ENCODE assay signal across 14 cellular contexts in the genomic region with DNA sequence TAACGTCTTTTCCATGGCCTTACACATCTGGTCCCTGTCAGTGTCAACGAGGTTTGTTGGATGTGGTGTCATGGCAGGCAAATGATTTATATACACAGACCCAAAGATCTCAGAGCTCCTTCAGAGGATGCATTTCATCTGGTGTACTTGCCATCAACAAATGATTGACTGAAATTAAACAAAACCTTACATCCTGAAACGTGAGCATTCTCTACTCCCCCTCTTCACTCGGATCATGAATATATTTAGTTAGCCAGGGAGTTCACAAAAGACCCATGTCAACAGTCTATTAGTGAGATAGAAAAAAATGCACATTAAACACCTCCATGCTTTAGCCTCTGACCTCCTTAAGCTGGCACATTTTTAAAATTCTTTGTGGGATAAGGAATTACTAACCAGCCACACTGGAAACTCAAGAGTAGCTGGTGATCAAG.
A peak's percentile ranks its signal among the peaks of the same experiment; 100 is the strongest.
DNase-seq lines count a peak whose midpoint lies in the region; ATAC-seq and FAIRE-seq lines count a peak whose summit lies in the region.
"Had no signal": no experiment of that assay in that cellular context is flagged by ENCODE, and none has a peak within 500 bp of the region (broad histone marks: within the 10 kb centered on the region; RNA-seq: fewer than 3 reads in every experiment).

No MANE protein-coding gene starts in this region.

- H2AK5ac ChIP-seq in neuronal stem cell (ENCODE audit: low read depth, low read length) = no peak overlapping the region

- H2AFZ ChIP-seq in neuronal stem cell (ENCODE audit: low read length) = no peak overlapping the region

- H4K91ac ChIP-seq in neuronal stem cell (ENCODE audit: low read depth, low read length, poor library complexity) = no peak overlapping the region

- peak; percentile 24 for DNase-seq in LoVo (ENCODE audit: low spot score)
- DNase-seq in neuronal stem cell (ENCODE audit: low spot score) = peak; percentile 46
- DNase-seq in effector memory CD4-positive, alpha-beta T cell = no peak
- DNase-seq: body of pancreas, DMS153, NCI-H526 had no signal

- H3K79me1 ChIP-seq in neuronal stem cell (ENCODE audit: low read depth, low read length) = no peaks in the 10 kb centered on the region

- no peak overlapping the region for H4K8ac ChIP-seq in neuronal stem cell (ENCODE audit: low read depth, low read length)

- H3K9me3 ChIP-seq in ectodermal cell (ENCODE audit: control insufficient read depth, low read length) (no peaks in the 10 kb centered on the region), neuronal stem cell (replicated peaks in 1 of 2; ENCODE audit: control insufficient read depth in 2 of 2, insufficient read depth in 1 of 2, low read depth in 1 of 2, low read length in 2 of 2) (peaks cover 0 to 10% of the 10 kb centered on the region in 2 donors)
- no peaks in the 10 kb centered on the region for H3K9me3 ChIP-seq in effector memory CD4-positive, alpha-beta T cell (ENCODE audit: control insufficient read depth, low read length)
- H3K9me3 ChIP-seq: body of pancreas had no signal

- no peak overlapping the region for H2BK15ac ChIP-seq in neuronal stem cell (ENCODE audit: low read length)

- peaks cover 29% of the 10 kb centered on the region for H3K4me1 ChIP-seq in ectodermal cell (ENCODE audit: control insufficient read depth, insufficient read depth, low read length)
- H3K4me1 ChIP-seq in neuronal stem cell (ENCODE audit: control insufficient read depth in 2 of 2, insufficient read depth in 1 of 2, low read depth in 1 of 2, low read length in 2 of 2) = peaks cover 22 to 23% of the 10 kb centered on the region in 2 donors
- H3K4me1 ChIP-seq in effector memory CD4-positive, alpha-beta T cell (ENCODE audit: control insufficient read depth, insufficient read depth, low read length, poor library complexity, severe bottlenecking) = no peaks in the 10 kb centered on the region
- H3K4me1 ChIP-seq: body of pancreas had no signal

- ATAC-seq in HG03457 (IDR thresholded peaks at IDR 0.05; ENCODE audit: unreplicated experiment) (no peak), HG02852 (IDR thresholded peaks at IDR 0.05; ENCODE audit: unreplicated experiment) (no peak), HG03159 (IDR thresholded peaks at IDR 0.05; ENCODE audit: unreplicated experiment) (no peak)
- ATAC-seq: activated CD4-positive, CD25-positive, alpha-beta regulatory T cell treated with anti-CD3 and anti-CD28 coated beads, Interleukin-2, amount 50 U/mL, for 24 hours; body of pancreas; sciatic nerve had no signal

- H3K9ac ChIP-seq in neuronal stem cell (ENCODE audit: low read depth, low read length, poor library complexity) = no peak overlapping the region

- peak overlapping the region; percentile 3 for H3K27ac ChIP-seq in ectodermal cell (ENCODE audit: insufficient read depth, low read depth, low read length, poor library complexity, severe bottlenecking)
- H3K27ac ChIP-seq in neuronal stem cell (replicated peaks; ENCODE audit: low read length) = peak overlapping the region; percentile 27
- H3K27ac ChIP-seq in effector memory CD4-positive, alpha-beta T cell (ENCODE audit: insufficient read depth, low read length, poor library complexity, severe bottlenecking) = no peak overlapping the region
- H3K27ac ChIP-seq: body of pancreas had no signal

- no peak overlapping the region for H3K18ac ChIP-seq in neuronal stem cell (ENCODE audit: low read length)

- H3K4ac ChIP-seq in neuronal stem cell (ENCODE audit: low read length) = no peak overlapping the region

- no peak overlapping the region for H2BK5ac ChIP-seq in neuronal stem cell (ENCODE audit: low read length)

- H3K36me3 ChIP-seq in ectodermal cell (ENCODE audit: control insufficient read depth, insufficient read depth, low read length) = no peaks in the 10 kb centered on the region
- peaks cover 0 to 4% of the 10 kb centered on the region in 2 donors for H3K36me3 ChIP-seq in neuronal stem cell (replicated peaks in 1 of 2; ENCODE audit: control insufficient read depth in 2 of 2, insufficient read depth in 2 of 2, low read length in 2 of 2)
- no peaks in the 10 kb centered on the region for H3K36me3 ChIP-seq in effector memory CD4-positive, alpha-beta T cell (ENCODE audit: control insufficient read depth, insufficient read depth, low read length)

- WGBS in ectodermal cell, 2 experiments = 70 to 76% methylated on average over 3 to 4 of the region's 4 CpGs
- WGBS in neuronal stem cell (ENCODE audit: extremely low coverage in 2 of 2, insufficient read length in 2 of 2, insufficient replicate concordance in 1 of 2), 2 donors = no CpG with 5 or more reads among the region's 4 CpGs

- no peak overlapping the region for H3K4me2 ChIP-seq in neuronal stem cell (ENCODE audit: insufficient read depth, low read length, poor library complexity, severe bottlenecking)

- H2BK120ac ChIP-seq in neuronal stem cell (ENCODE audit: low read depth, low read length) = no peak overlapping the region

- no peak overlapping the region for H2BK12ac ChIP-seq in neuronal stem cell (ENCODE audit: low read length)

- peak; percentile 94 for FAIRE-seq in G401.6 (lab: Jason Lieb, UNC)
- FAIRE-seq: endothelial cell of umbilical vein had no signal

- H3K23ac ChIP-seq in neuronal stem cell (ENCODE audit: low read depth, low read length, poor library complexity) = no peak overlapping the region

- no peak overlapping the region for H3K14ac ChIP-seq in neuronal stem cell (ENCODE audit: low read length)

- H3K4me3 ChIP-seq in ectodermal cell (ENCODE audit: insufficient read depth, low read depth, low read length) (no peak overlapping the region), neuronal stem cell (ENCODE audit: low read length in 2 of 2) (no peak overlapping the region)
- H3K4me3 ChIP-seq in effector memory CD4-positive, alpha-beta T cell (ENCODE audit: insufficient read depth, low read depth, low read length, poor library complexity, severe bottlenecking) = no peak overlapping the region
- H3K4me3 ChIP-seq: body of pancreas had no signal

- H3K27me3 ChIP-seq in ectodermal cell (ENCODE audit: control insufficient read depth, insufficient read depth, low read length, poor library complexity, severe bottlenecking) (no peaks in the 10 kb centered on the region), neuronal stem cell (ENCODE audit: control insufficient read depth in 3 of 3, insufficient read depth in 3 of 3, low read depth in 1 of 3, low read length in 3 of 3) (no peaks in the 10 kb centered on the region)
- no peaks in the 10 kb centered on the region for H3K27me3 ChIP-seq in effector memory CD4-positive, alpha-beta T cell (replicated peaks; ENCODE audit: control insufficient read depth, insufficient read depth, low read length, poor library complexity, severe bottlenecking)
- H3K27me3 ChIP-seq: body of pancreas had no signal

Comparison
In these comparisons a context has a peak if more than half of its experiments do, and no peak if none do; other contexts are left out.
1. DNase-seq: peak in LoVo (single experiment) and neuronal stem cell (single experiment); none in effector memory CD4-positive, alpha-beta T cell (0 of 3).